In genomic region chr9:128456613-128457061, GRCh38 we compare ENCODE assay signal across 8 cellular contexts. TPM values are rescaled to one million over a fixed set of nuclear protein-coding genes. Genes with fewer than 3 reads are reported as not detected.
DNase-seq lines count a peak whose midpoint lies in the region; ATAC-seq and TF ChIP-seq lines count a peak whose summit lies in the region.

No MANE protein-coding gene starts in this region.

- no peaks in the 10 kb centered on the region for H3K9me3 Mint-ChIP-seq in HFFc6
- no peaks in the 10 kb centered on the region for H3K9me3 Mint-ChIP-seq in activated naive CD8-positive, alpha-beta T cell treated with anti-CD3 and anti-CD28 coated beads, Interleukin-2, amount 50 U/mL, for 24 hours

- H3K27me3 ChIP-seq in prostate gland (replicated peaks; ENCODE audit: insufficient read depth): no peaks in the 10 kb centered on the region

- intact Hi-C loops in left cardiac atrium (cut with DNase I): loop anchor here in 1 of 2 donors (5.0 kb wide), 1 partner anchor 96 kb away; the partner anchor contains the start of gene SPTAN1
- intact Hi-C loops in prostate gland (cut with DNase I): no loop called here

- peaks cover 17% of the 10 kb centered on the region for H3K4me1 Mint-ChIP-seq in HFFc6 (ENCODE audit: low read depth)
- H3K4me1 Mint-ChIP-seq in activated naive CD8-positive, alpha-beta T cell treated with anti-CD3 and anti-CD28 coated beads, Interleukin-2, amount 50 U/mL, for 24 hours: peaks cover 15% of the 10 kb centered on the region

- H3K36me3 Mint-ChIP-seq in HFFc6 (ENCODE audit: low read depth): peaks cover 17% of the 10 kb centered on the region; the same call in 1 of the 2 replicates
- H3K36me3 Mint-ChIP-seq in activated naive CD8-positive, alpha-beta T cell treated with anti-CD3 and anti-CD28 coated beads, Interleukin-2, amount 50 U/mL, for 24 hours (ENCODE audit: low read depth): peaks cover 22% of the 10 kb centered on the region

- TF ChIP-seq POLR2A in NB4 (IDR thresholded peaks at IDR 0.05; ENCODE audit: extremely low read depth, insufficient read length) (no peak), prostate gland (IDR thresholded peaks at IDR 0.05) (no peak)

- H3K36me3 ChIP-seq in prostate gland (peaks cover 0 to 4% of the 10 kb centered on the region in 2 donors), urinary bladder (ENCODE audit: insufficient read depth) (no peaks in the 10 kb centered on the region)

- H3K27me3 Mint-ChIP-seq in HFFc6 (ENCODE audit: insufficient read depth): no peaks in the 10 kb centered on the region; the same call in 1 of the 2 replicates
- H3K27me3 Mint-ChIP-seq in activated naive CD8-positive, alpha-beta T cell treated with anti-CD3 and anti-CD28 coated beads, Interleukin-2, amount 50 U/mL, for 24 hours: no peaks in the 10 kb centered on the region

- H3K4me3 Mint-ChIP-seq in HFFc6: peak overlapping the region; percentile 92
- H3K4me3 Mint-ChIP-seq in activated naive CD8-positive, alpha-beta T cell treated with anti-CD3 and anti-CD28 coated beads, Interleukin-2, amount 50 U/mL, for 24 hours: peak overlapping the region; percentile 87

- no peaks in the 10 kb centered on the region for H3K9me3 ChIP-seq in prostate gland

- peak overlapping the region; percentile 85 for H3K27ac Mint-ChIP-seq in HFFc6
- peak overlapping the region; percentile 91 for H3K27ac Mint-ChIP-seq in activated naive CD8-positive, alpha-beta T cell treated with anti-CD3 and anti-CD28 coated beads, Interleukin-2, amount 50 U/mL, for 24 hours

- H3K4me3 ChIP-seq in NB4 (ENCODE audit: low read depth, low read length): peak overlapping the region; percentile 68
- peak overlapping the region; percentile 61 to 93 for H3K4me3 ChIP-seq in prostate gland
- peak overlapping the region; percentile 86 for H3K4me3 ChIP-seq in urinary bladder (ENCODE audit: low read depth, low read length)

- peaks cover 8% of the 10 kb centered on the region for H3K4me1 ChIP-seq in prostate gland (replicated peaks)
- no peaks in the 10 kb centered on the region for H3K4me1 ChIP-seq in urinary bladder (ENCODE audit: insufficient read depth)

- H3K27ac ChIP-seq in prostate gland (peak overlapping the region; percentile 65 to 77), urinary bladder (ENCODE audit: low read depth) (peak overlapping the region; percentile 93)

- 0% methylated on average over 48 of the region's 48 CpGs for WGBS in prostate gland
- under 1% methylated on average over 48 of the region's 48 CpGs for whole genome bisulfite sequencing in urinary bladder

- DNase-seq in GM04504 (ENCODE audit: low read depth): peak; percentile 53
- peak; percentile 68 for DNase-seq in HFFc6
- DNase-seq in NB4 (ENCODE audit: low read depth): peak; percentile 78
- DNase-seq in SW480 (ENCODE audit: low spot score): peak; percentile 72
- peak; percentile 75 for DNase-seq in activated naive CD8-positive, alpha-beta T cell treated with anti-CD3 and anti-CD28 coated beads, Interleukin-2, amount 50 U/mL, for 24 hours
- DNase-seq in left cardiac atrium: peak; percentile 80
- peak; percentile 60 for DNase-seq in prostate gland (ENCODE audit: low spot score)

- TF ChIP-seq CTCF in HFFc6 (IDR thresholded peaks at IDR 0.05) (no peak), NB4 (IDR thresholded peaks at IDR 0.05; ENCODE audit: low read depth, low read length) (no peak), prostate gland (IDR thresholded peaks at IDR 0.05) (no peak)

- ATAC-seq in activated naive CD8-positive, alpha-beta T cell treated with anti-CD3 and anti-CD28 coated beads, Interleukin-2, amount 50 U/mL, for 24 hours: peak; percentile 70
- peak; percentile 82 to 89 for ATAC-seq in left cardiac atrium

RNA-seq across cellular contexts. Expression of gene ODF2, which starts 0.8 kb away (rescaled TPM):
- 10 to 100 TPM; 29.5 to 40.8 (median 36.9) TPM for total RNA-seq in HFFc6 (2021; fragmentation: NEBNext Ultra II Directional; extraction: Animal tissue kit (Norgen Biotek cat#: 25700))
- total RNA-seq in left cardiac atrium (10 to 100 TPM; 12.6 to 19.1 TPM), prostate gland (10 to 100 TPM; 27.0 to 65.8 TPM), urinary bladder (27.5 TPM)
- polyA plus RNA-seq in urinary bladder: 25.4 TPM

RNA-seq across cellular contexts. Expression of gene CERCAM, which starts 36.0 kb away (rescaled TPM):
- total RNA-seq in HFFc6 (2021; fragmentation: NEBNext Ultra II Directional; extraction: Animal tissue kit (Norgen Biotek cat#: 25700)): 100 to 1,000 TPM; 125 to 172 (median 136) TPM
- total RNA-seq in left cardiac atrium (10 to 100 TPM; 19.1 to 22.8 TPM), prostate gland (10 to 100 TPM; 25.3 to 30.5 TPM), urinary bladder (50.3 TPM)
- 41.6 TPM for polyA plus RNA-seq in urinary bladder

RNA-seq across cellular contexts. Expression of gene GLE1, which starts 47.9 kb away (rescaled TPM):
- 10 to 100 TPM; 22.2 to 26.7 (median 24.7) TPM for total RNA-seq in HFFc6 (2021; fragmentation: NEBNext Ultra II Directional; extraction: Animal tissue kit (Norgen Biotek cat#: 25700))
- total RNA-seq in left cardiac atrium (10 to 100 TPM; 15.5 to 19.1 TPM), prostate gland (10 to 100 TPM; 31.5 to 34.2 TPM), urinary bladder (13.5 TPM)
- 19.2 TPM for polyA plus RNA-seq in urinary bladder

Comparison
In these comparisons a context has a peak if more than half of its experiments do, and no peak if none do; other contexts are left out.
1. Peak in every context shown above with its lines: DNase-seq, ATAC-seq, H3K4me3 ChIP-seq and H3K27ac ChIP-seq.